In genomic region chr18:4720498-4720897, GRCh38 we compare ENCODE assay signal across 27 cellular contexts.
"Had no signal": no experiment of that assay in that cellular context is flagged by ENCODE, and none has a peak within 500 bp of the region (broad histone marks: within the 10 kb centered on the region; RNA-seq: fewer than 3 reads in every experiment).

No MANE protein-coding gene starts in this region.

- H3K36me3 ChIP-seq: ascending aorta, gastroesophageal sphincter, spleen, tibial nerve had no signal

- H3K27ac ChIP-seq: ascending aorta, coronary artery, dorsolateral prefrontal cortex, gastroesophageal sphincter, hepatocyte, spleen, tibial nerve, VCaP had no signal

- H3K4me3 Mint-ChIP-seq: activated naive CD4-positive, alpha-beta T cell treated with anti-CD3 and anti-CD28 coated beads, Interleukin-2, amount 10 ng/mL, durations not matched to agents 7 days and 5 days; activated naive CD8-positive, alpha-beta T cell treated with anti-CD3 and anti-CD28 coated beads, Interleukin-2, amount 10 ng/mL, durations not matched to agents 7 days and 5 days; brain; nephron; T-helper 1 cell treated with Interleukin-12 subunit alpha and Interleukin-12 subunit beta and Interleukin-4 antibody, amounts not matched to agents 30 μg/mL and 1 μg/mL, for 36 hours had no signal

- H3K36me3 Mint-ChIP-seq: activated naive CD4-positive, alpha-beta T cell treated with anti-CD3 and anti-CD28 coated beads, Interleukin-2, amount 10 ng/mL, durations not matched to agents 7 days and 5 days; activated naive CD8-positive, alpha-beta T cell treated with anti-CD3 and anti-CD28 coated beads, Interleukin-2, amount 10 ng/mL, durations not matched to agents 7 days and 5 days; brain had no signal

- FAIRE-seq: endothelial cell of umbilical vein, keratinocyte, TTC549 had no signal

- H3K4me1 ChIP-seq: ascending aorta, gastroesophageal sphincter, spleen, tibial nerve had no signal

- H3K9me3 ChIP-seq: ascending aorta, gastroesophageal sphincter, tibial nerve had no signal

- H3K27me3 ChIP-seq: ascending aorta, dorsolateral prefrontal cortex, gastroesophageal sphincter, hepatocyte, spleen, tibial nerve had no signal

- H3K4me2 ChIP-seq: hepatocyte had no signal

- H3K4me1 Mint-ChIP-seq: activated naive CD4-positive, alpha-beta T cell treated with anti-CD3 and anti-CD28 coated beads, Interleukin-2, amount 10 ng/mL, durations not matched to agents 7 days and 5 days; activated naive CD8-positive, alpha-beta T cell treated with anti-CD3 and anti-CD28 coated beads, Interleukin-2, amount 10 ng/mL, durations not matched to agents 7 days and 5 days; nephron had no signal

- H3K27ac Mint-ChIP-seq: activated naive CD4-positive, alpha-beta T cell treated with anti-CD3 and anti-CD28 coated beads, Interleukin-2, amount 10 ng/mL, durations not matched to agents 7 days and 5 days; activated naive CD8-positive, alpha-beta T cell treated with anti-CD3 and anti-CD28 coated beads, Interleukin-2, amount 10 ng/mL, durations not matched to agents 7 days and 5 days; nephron; T-helper 1 cell treated with Interleukin-12 subunit alpha and Interleukin-12 subunit beta and Interleukin-4 antibody, amounts not matched to agents 30 μg/mL and 1 μg/mL, for 36 hours had no signal

- H3K27me3 Mint-ChIP-seq: activated naive CD4-positive, alpha-beta T cell treated with anti-CD3 and anti-CD28 coated beads, Interleukin-2, amount 10 ng/mL, durations not matched to agents 7 days and 5 days; activated naive CD8-positive, alpha-beta T cell treated with anti-CD3 and anti-CD28 coated beads, Interleukin-2, amount 10 ng/mL, durations not matched to agents 7 days and 5 days; brain had no signal

- H3K79me2 ChIP-seq: hepatocyte had no signal

- H3K9me3 Mint-ChIP-seq: brain, nephron had no signal

- H2AFZ ChIP-seq: hepatocyte had no signal

- ATAC-seq: activated CD4-positive, CD25-positive, alpha-beta regulatory T cell treated with anti-CD3 and anti-CD28 coated beads, Interleukin-2, amount 50 U/mL, for 24 hours; gastroesophageal sphincter; left colon; right cardiac atrium had no signal

- H3K4me3 ChIP-seq: ascending aorta, coronary artery, dorsolateral prefrontal cortex, gastroesophageal sphincter, hepatocyte, spleen, tibial nerve had no signal

- DNase-seq: activated CD4-positive, alpha-beta T cell treated with anti-CD3 and anti-CD28 coated beads for 48 hours; activated CD4-positive, alpha-beta T cell treated with anti-CD3 and anti-CD28 coated beads, Interleukin-2, amount 50 U/mL, for 48 hours; activated CD8-positive, alpha-beta memory T cell treated with anti-CD3 and anti-CD28 coated beads for 24 hours; activated effector memory CD4-positive, alpha-beta T cell treated with anti-CD3 and anti-CD28 coated beads, Interleukin-2, amount 50 U/mL, for 16 hours; activated naive CD4-positive, alpha-beta T cell treated with anti-CD3 and anti-CD28 coated beads, Interleukin-2, amount 10 ng/mL, durations not matched to agents 7 days and 5 days; activated naive CD8-positive, alpha-beta T cell treated with anti-CD3 and anti-CD28 coated beads, Interleukin-2, amount 10 ng/mL, durations not matched to agents 7 days and 5 days; dorsolateral prefrontal cortex; effector memory CD4-positive, alpha-beta T cell; left colon; occipital lobe; right cardiac atrium; spleen; stimulated activated naive CD4-positive, alpha-beta T cell treated with Interleukin-2 at 50 U/mL for 16 hours; T-helper 9 cell had no signal
